Comparison of ENCODE assay signal across 9 cellular contexts in the genomic region with DNA sequence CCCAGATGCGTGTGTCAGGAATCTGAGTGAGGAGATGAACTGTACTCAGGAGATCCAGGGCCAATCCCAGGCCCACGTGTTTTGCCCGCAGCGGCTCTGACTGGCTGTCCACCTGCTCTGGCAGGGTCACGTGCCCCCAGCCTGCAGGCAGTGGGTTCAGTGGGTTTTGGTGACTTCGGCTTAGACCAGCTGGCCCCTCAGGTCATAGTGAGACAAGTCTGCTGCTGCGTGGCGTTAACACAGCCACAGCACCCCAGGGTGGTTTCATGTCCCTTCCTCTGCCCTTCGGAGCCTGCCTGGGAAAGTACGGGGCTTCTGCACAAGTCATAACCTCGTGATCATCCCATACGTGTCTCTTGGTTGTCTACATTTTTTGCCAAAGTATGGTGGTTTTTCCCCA. TPM values are rescaled to one million over a fixed set of nuclear protein-coding genes. Genes with fewer than 3 reads are reported as not detected.
DNase-seq lines count a peak whose midpoint lies in the region; ATAC-seq and TF ChIP-seq lines count a peak whose summit lies in the region.
"Had no signal": no experiment of that assay in that cellular context is flagged by ENCODE, and none has a peak within 500 bp of the region (broad histone marks: within the 10 kb centered on the region; RNA-seq: fewer than 3 reads in every experiment).

No MANE protein-coding gene starts in this region.

- H3K27me3 ChIP-seq in adipocyte (replicated peaks; ENCODE audit: control insufficient read depth, insufficient read depth, low read length) = no peaks in the 10 kb centered on the region
- H3K27me3 ChIP-seq in neural progenitor cell = peaks cover 30% of the 10 kb centered on the region
- H3K27me3 ChIP-seq: vagina had no signal

- H3K4me3 ChIP-seq in HFF-Myc (replicated peaks; ENCODE audit: low read depth, low read length) (peak overlapping the region; percentile 66; the same call in 1 of the 2 replicates), adipocyte (ENCODE audit: low read length) (no peak overlapping the region), neural progenitor cell (no peak overlapping the region)

- peaks cover 64% of the 10 kb centered on the region for H3K79me2 ChIP-seq in neural progenitor cell (ENCODE audit: low read depth)

- H3K4me1 ChIP-seq in adipocyte (ENCODE audit: control insufficient read depth, insufficient read depth, low read length) = peaks cover 26% of the 10 kb centered on the region
- H3K4me1 ChIP-seq in neural progenitor cell = peaks cover 17% of the 10 kb centered on the region

- H3K4me1 Mint-ChIP-seq in neural progenitor cell = peaks cover 33% of the 10 kb centered on the region

- H3K9ac ChIP-seq in adipocyte (ENCODE audit: low read length) = peak overlapping the region; percentile 84
- H3K9ac ChIP-seq in neural progenitor cell = no peak overlapping the region

- H3K27me3 Mint-ChIP-seq in neural progenitor cell (ENCODE audit: insufficient read depth, low read depth) = peaks cover 19% of the 10 kb centered on the region

- H2AFZ ChIP-seq in neural progenitor cell (replicated peaks) = no peak overlapping the region

- peaks cover 7% of the 10 kb centered on the region for H3F3A ChIP-seq in neural progenitor cell (ENCODE audit: low read depth)

- DNase-seq in GM10266 (ENCODE audit: extremely low spot score) (peak; percentile 85), HFF-Myc (ENCODE audit: extremely low read depth, low read depth) (no peak), adipocyte (ENCODE audit: low read depth) (no peak), neural progenitor cell (ENCODE audit: low spot score) (no peak), NCI-H2081 (lab: John Stamatoyannopoulos, UW) (no peak)
- DNase-seq in stimulated activated CD4-positive, alpha-beta T cell treated with anti-CD3 and anti-CD28 coated beads, Interleukin-4, amount 100 ng/mL, for 4 hours = no peak
- no peak for DNase-seq in activated effector memory CD4-positive, alpha-beta T cell treated with Interleukin-2 at 50 U/mL for 16 hours

- H3K27ac Mint-ChIP-seq in neural progenitor cell = no peak overlapping the region

- H3K36me3 Mint-ChIP-seq in neural progenitor cell = no peaks in the 10 kb centered on the region

- H3K27ac ChIP-seq in neural progenitor cell = no peak overlapping the region
- H3K27ac ChIP-seq: vagina had no signal

- H3K36me3 ChIP-seq in adipocyte (ENCODE audit: control insufficient read depth, insufficient read depth, low read length, severe bottlenecking) (no peaks in the 10 kb centered on the region), neural progenitor cell (no peaks in the 10 kb centered on the region)
- H3K36me3 ChIP-seq: vagina had no signal

- H4K20me1 ChIP-seq in neural progenitor cell (ENCODE audit: low read depth) = peaks cover 69% of the 10 kb centered on the region

- TF ChIP-seq CTCF in GM10266 (IDR thresholded peaks at IDR 0.05; ENCODE audit: control insufficient read depth, insufficient read depth, low read depth, missing control alignments) = no peak
- no peak for TF ChIP-seq CTCF in HFF-Myc (IDR thresholded peaks at IDR 0.05; ENCODE audit: low read depth, low read length, missing control alignments)
- no peak for TF ChIP-seq CTCF in neural progenitor cell (IDR thresholded peaks at IDR 0.05)

- H3K4me3 Mint-ChIP-seq in neural progenitor cell = peak overlapping the region; percentile 70

- no peaks in the 10 kb centered on the region for H3K9me3 Mint-ChIP-seq in neural progenitor cell

- H3K9me3 ChIP-seq in adipocyte (ENCODE audit: control insufficient read depth, low read length) (no peaks in the 10 kb centered on the region), neural progenitor cell (ENCODE audit: low read depth) (no peaks in the 10 kb centered on the region)
- H3K9me3 ChIP-seq: vagina had no signal

- no peak overlapping the region for H3K4me2 ChIP-seq in neural progenitor cell

- ATAC-seq in HG03439 (IDR thresholded peaks at IDR 0.05; ENCODE audit: unreplicated experiment) = no peak

RNA-seq across cellular contexts. Expression of a gene that starts 2.6 kb away (rescaled TPM):
- total RNA-seq in neural progenitor cell (ENCODE audit: low replicate concordance) = 7.4 and 30.6 TPM in 2 replicates
